ENCODE assay signal across 1 cellular context in genomic region chr6:33585403-33586107, GRCh38.
TF ChIP-seq lines count a peak whose summit lies in the region.

No MANE protein-coding gene starts in this region.

TF ChIP-seq in HepG2, 621 proteins besides CTCF, POLR2A, EP300 and RAD21 (continued from another document and continues in another):
- no peak for TF ChIP-seq KLF15 (CRISPR knock-in tag; IDR thresholded peaks at IDR 0.05; ENCODE audit: borderline replicate concordance)
- 0 out of 2 replicates have a peak, but pooled peaks have one; percentile 20 for TF ChIP-seq ZNF598 (CRISPR knock-in tag; IDR thresholded peaks at IDR 0.05; ENCODE audit: borderline replicate concordance)
- TF ChIP-seq ZSCAN30 (CRISPR knock-in tag; IDR thresholded peaks at IDR 0.05), result no peak
- TF ChIP-seq THYN1 (CRISPR knock-in tag; IDR thresholded peaks at IDR 0.05; ENCODE audit: borderline replicate concordance, low read depth), result no peak
- TF ChIP-seq HDAC1 (CRISPR knock-in tag; IDR thresholded peaks at IDR 0.05), result no peak
- no peak for TF ChIP-seq MAF1 (CRISPR knock-in tag; IDR thresholded peaks at IDR 0.05; ENCODE audit: borderline replicate concordance)
- peak; percentile 72; the same call in 1 of the 2 replicates for TF ChIP-seq ZNF350 (CRISPR knock-in tag; IDR thresholded peaks at IDR 0.05; ENCODE audit: borderline replicate concordance, low read depth)
- TF ChIP-seq SNAPC5 (CRISPR knock-in tag; IDR thresholded peaks at IDR 0.05; ENCODE audit: borderline replicate concordance), result no peak
- TF ChIP-seq ZNF784 (CRISPR knock-in tag; IDR thresholded peaks at IDR 0.05; ENCODE audit: borderline replicate concordance), result no peak
- TF ChIP-seq UBTF (CRISPR knock-in tag; IDR thresholded peaks at IDR 0.05), result 0 out of 2 replicates have a peak, but pooled peaks have one; percentile 37
- TF ChIP-seq ZNF572 (CRISPR knock-in tag; IDR thresholded peaks at IDR 0.05), result 0 out of 2 replicates have a peak, but pooled peaks have one; percentile 56
- TF ChIP-seq ZBTB39 (CRISPR knock-in tag; IDR thresholded peaks at IDR 0.05), result no peak
- TF ChIP-seq NFIB (CRISPR knock-in tag; IDR thresholded peaks at IDR 0.05; ENCODE audit: borderline replicate concordance), result no peak
- no peak for TF ChIP-seq SOX6 (IDR thresholded peaks at IDR 0.05)
- TF ChIP-seq SOX6 (CRISPR knock-in tag; IDR thresholded peaks at IDR 0.05), result peak; percentile 52; the same call in 1 of the 2 replicates
- TF ChIP-seq ZNF281 (CRISPR knock-in tag; IDR thresholded peaks at IDR 0.05; ENCODE audit: borderline replicate concordance), result no peak; the same call in 1 of the 2 replicates
- no peak for TF ChIP-seq HCFC1 (IDR thresholded peaks at IDR 0.05; ENCODE audit: low read depth, low read length)
- TF ChIP-seq HIC2 (CRISPR knock-in tag; IDR thresholded peaks at IDR 0.05; ENCODE audit: low read depth), result no peak
- 0 out of 2 replicates have a peak, but pooled peaks have one; percentile 16 for TF ChIP-seq ATF3 (CRISPR knock-in tag; IDR thresholded peaks at IDR 0.05)
- TF ChIP-seq MXD1 (CRISPR knock-in tag; IDR thresholded peaks at IDR 0.05), result no peak
- peak; percentile 72 for TF ChIP-seq TEAD3 (CRISPR knock-in tag; optimal IDR thresholded peaks at IDR 0.05; ENCODE audit: borderline replicate concordance)
- no peak for TF ChIP-seq ZNF775 (CRISPR knock-in tag; IDR thresholded peaks at IDR 0.05; ENCODE audit: borderline replicate concordance)
- no peak for TF ChIP-seq ZHX2 (IDR thresholded peaks at IDR 0.05; ENCODE audit: low read depth)
- no peak for TF ChIP-seq ZHX2 (CRISPR knock-in tag; IDR thresholded peaks at IDR 0.05; ENCODE audit: borderline replicate concordance)
- peak; percentile 68 for TF ChIP-seq GABPB1 (CRISPR knock-in tag; IDR thresholded peaks at IDR 0.05)
- TF ChIP-seq RARA (CRISPR knock-in tag; IDR thresholded peaks at IDR 0.05), result peak; percentile 32; the same call in 1 of the 2 replicates
- peak; percentile 36; the same call in 1 of the 3 replicates for TF ChIP-seq MXI1 (IDR thresholded peaks at IDR 0.05; ENCODE audit: borderline replicate concordance, low read depth, low read length)
- TF ChIP-seq KDM5B (CRISPR knock-in tag; IDR thresholded peaks at IDR 0.05; ENCODE audit: borderline replicate concordance), result peak; percentile 51; the same call in 1 of the 2 replicates
- TF ChIP-seq ZNF619 (CRISPR knock-in tag; IDR thresholded peaks at IDR 0.05), result 0 out of 2 replicates have a peak, but pooled peaks have one; percentile 80
- TF ChIP-seq YY1 (IDR thresholded peaks at IDR 0.05; ENCODE audit: insufficient read depth, insufficient replicate concordance, low read depth, low read length), result peak; percentile 55
- TF ChIP-seq SP1 (IDR thresholded peaks at IDR 0.05), result no peak
- peak; percentile 45; the same call in 1 of the 2 replicates for TF ChIP-seq SP1 (CRISPR knock-in tag; IDR thresholded peaks at IDR 0.05)
- TF ChIP-seq AGO2 (optimal IDR thresholded peaks at IDR 0.05; ENCODE audit: low read depth, low read length), result no peak
- TF ChIP-seq ZNF556 (CRISPR knock-in tag; IDR thresholded peaks at IDR 0.05; ENCODE audit: borderline replicate concordance), result no peak
- TF ChIP-seq ZNF597 (CRISPR knock-in tag; IDR thresholded peaks at IDR 0.05), result no peak
- TF ChIP-seq ZNF496 (CRISPR knock-in tag; IDR thresholded peaks at IDR 0.05; ENCODE audit: insufficient replicate concordance), result no peak
- TF ChIP-seq THRA (CRISPR knock-in tag; IDR thresholded peaks at IDR 0.05; ENCODE audit: borderline replicate concordance), result peak; percentile 55; the same call in 1 of the 2 replicates
- TF ChIP-seq ZNF205 (CRISPR knock-in tag; IDR thresholded peaks at IDR 0.05), result peak; percentile 69; the same call in 1 of the 2 replicates
- TF ChIP-seq YEATS2 (CRISPR knock-in tag; IDR thresholded peaks at IDR 0.05; ENCODE audit: borderline replicate concordance), result peak; percentile 40; the same call in 1 of the 2 replicates
- peak; percentile 65 for TF ChIP-seq FOSL2 (CRISPR knock-in tag; IDR thresholded peaks at IDR 0.05)
- no peak for TF ChIP-seq ATAD3A (CRISPR knock-in tag; IDR thresholded peaks at IDR 0.05)
- no peak for TF ChIP-seq ZFAT (CRISPR knock-in tag; conservative IDR thresholded peaks at IDR 0.05)
- no peak for TF ChIP-seq ZNF124 (CRISPR knock-in tag; IDR thresholded peaks at IDR 0.05)
